In genomic region chr19:17300992-17301585, GRCh38 we compare ENCODE assay signal across 29 cellular contexts.
"Had no signal": no experiment of that assay in that cellular context is flagged by ENCODE, and none has a peak within 500 bp of the region (broad histone marks: within the 10 kb centered on the region; RNA-seq: fewer than 3 reads in every experiment).

No MANE protein-coding gene starts in this region.

- H3K27me3 Mint-ChIP-seq: activated B cell treated with CpG ODN at 0.5 μM for 24 hours; activated CD8-positive, alpha-beta memory T cell treated with anti-CD3 and anti-CD28 coated beads, Interleukin-2, amount 10 ng/mL, durations not matched to agents 7 days and 5 days; activated naive CD8-positive, alpha-beta T cell treated with anti-CD3 and anti-CD28 coated beads for 36 hours; brain; memory B cell; progenitor cell of endocrine pancreas; stimulated activated naive CD8-positive, alpha-beta T cell treated with anti-CD3 and anti-CD28 coated beads, Interleukin-15, Interleukin-2, amounts not matched to agents 100 ng/mL and 50 ng/mL, for 24 hours had no signal

- ATAC-seq: activated CD8-positive, alpha-beta memory T cell treated with anti-CD3 and anti-CD28 coated beads, Interleukin-2, amount 10 ng/mL, durations not matched to agents 7 days and 5 days; activated CD8-positive, alpha-beta T cell treated with anti-CD3 and anti-CD28 coated beads, Interleukin-2, amount 10 ng/mL, durations not matched to agents 7 days and 5 days; activated T-cell treated with anti-CD3 and anti-CD28 coated beads, Interleukin-2, amount 50 U/mL, for 72 hours; left colon; sciatic nerve; stimulated activated effector memory CD8-positive, alpha-beta T cell treated with anti-CD3 and anti-CD28 coated beads, Interleukin-12 subunit alpha, Interleukin-12 subunit beta, amount 100 ng/mL, for 72 hours; upper lobe of right lung had no signal

- H3K36me3 Mint-ChIP-seq: memory B cell had no signal

- DNase-seq: activated B cell treated with CpG ODN at 0.5 μM for 24 hours; activated CD8-positive, alpha-beta memory T cell treated with anti-CD3 and anti-CD28 coated beads, Interleukin-2, amount 10 ng/mL, durations not matched to agents 7 days and 5 days; activated CD8-positive, alpha-beta T cell treated with anti-CD3 and anti-CD28 coated beads, Interleukin-2, amount 10 ng/mL, durations not matched to agents 7 days and 5 days; activated effector memory CD4-positive, alpha-beta T cell treated with anti-CD3 and anti-CD28 coated beads, Interleukin-2, amount 50 U/mL, for 16 hours; activated naive CD4-positive, alpha-beta T cell treated with anti-CD3 and anti-CD28 coated beads for 36 hours; activated naive CD8-positive, alpha-beta T cell treated with anti-CD3 and anti-CD28 coated beads for 36 hours; activated T-cell treated with anti-CD3 and anti-CD28 coated beads for 4 hours; activated T-cell treated with anti-CD3 and anti-CD28 coated beads, Interleukin-2, amount 50 U/mL, for 72 hours; cerebellar nuclear complex; colonic mucosa; effector CD8-positive, alpha-beta T cell; erythroblast; head of caudate nucleus; hippocampal formation; left colon; nephron progenitor cell; ovary; stimulated activated CD4-positive, alpha-beta T cell treated with anti-CD3 and anti-CD28 coated beads, Interleukin-4, amount 100 ng/mL, for 24 hours; T-helper 1 cell; upper lobe of right lung had no signal

- H3K4me3 Mint-ChIP-seq: activated B cell treated with CpG ODN at 0.5 μM for 24 hours; activated CD8-positive, alpha-beta memory T cell treated with anti-CD3 and anti-CD28 coated beads, Interleukin-2, amount 10 ng/mL, durations not matched to agents 7 days and 5 days; activated CD8-positive, alpha-beta T cell treated with anti-CD3 and anti-CD28 coated beads, Interleukin-2, amount 10 ng/mL, durations not matched to agents 7 days and 5 days; activated naive CD4-positive, alpha-beta T cell treated with anti-CD3 and anti-CD28 coated beads for 36 hours; activated naive CD8-positive, alpha-beta T cell treated with anti-CD3 and anti-CD28 coated beads for 36 hours; stimulated activated effector memory CD8-positive, alpha-beta T cell treated with anti-CD3 and anti-CD28 coated beads, Interleukin-12 subunit alpha, Interleukin-12 subunit beta, amount 100 ng/mL, for 72 hours; stimulated activated naive CD8-positive, alpha-beta T cell treated with anti-CD3 and anti-CD28 coated beads, Interleukin-15, Interleukin-2, amounts not matched to agents 100 ng/mL and 50 ng/mL, for 24 hours had no signal

- H3K27ac ChIP-seq: cardiac muscle cell, colonic mucosa, ovary, skin epidermis, upper lobe of right lung had no signal

- H3K27ac Mint-ChIP-seq: activated B cell treated with CpG ODN at 0.5 μM for 24 hours; activated CD8-positive, alpha-beta memory T cell treated with anti-CD3 and anti-CD28 coated beads, Interleukin-2, amount 10 ng/mL, durations not matched to agents 7 days and 5 days; activated naive CD4-positive, alpha-beta T cell treated with anti-CD3 and anti-CD28 coated beads for 36 hours; activated naive CD8-positive, alpha-beta T cell treated with anti-CD3 and anti-CD28 coated beads for 36 hours; activated T-cell treated with anti-CD3 and anti-CD28 coated beads, Interleukin-2, amount 50 U/mL, for 72 hours; memory B cell; nephron progenitor cell; progenitor cell of endocrine pancreas; stimulated activated effector memory CD8-positive, alpha-beta T cell treated with anti-CD3 and anti-CD28 coated beads, Interleukin-12 subunit alpha, Interleukin-12 subunit beta, amount 100 ng/mL, for 72 hours; stimulated activated naive CD8-positive, alpha-beta T cell treated with anti-CD3 and anti-CD28 coated beads, Interleukin-15, Interleukin-2, amounts not matched to agents 100 ng/mL and 50 ng/mL, for 24 hours; T-helper 2 cell treated with Interferon-gamma antibody and Interleukin-4, amounts not matched to agents 5 μg/mL and 100 μg/mL, for 36 hours had no signal

- H3K9me3 Mint-ChIP-seq: activated B cell treated with CpG ODN at 0.5 μM for 24 hours; activated naive CD4-positive, alpha-beta T cell treated with anti-CD3 and anti-CD28 coated beads for 36 hours; activated naive CD8-positive, alpha-beta T cell treated with anti-CD3 and anti-CD28 coated beads for 36 hours; activated T-cell treated with anti-CD3 and anti-CD28 coated beads, Interleukin-2, amount 50 U/mL, for 72 hours; memory B cell; stimulated activated effector memory CD8-positive, alpha-beta T cell treated with anti-CD3 and anti-CD28 coated beads, Interleukin-12 subunit alpha, Interleukin-12 subunit beta, amount 100 ng/mL, for 72 hours; stimulated activated naive CD8-positive, alpha-beta T cell treated with anti-CD3 and anti-CD28 coated beads, Interleukin-15, Interleukin-2, amounts not matched to agents 100 ng/mL and 50 ng/mL, for 24 hours; T-helper 2 cell treated with Interferon-gamma antibody and Interleukin-4, amounts not matched to agents 5 μg/mL and 100 μg/mL, for 36 hours had no signal
